ENCODE assay signal across 8 cellular contexts in genomic region chr19:19663292-19664120, GRCh38. TPM values are rescaled to one million over a fixed set of nuclear protein-coding genes. Genes with fewer than 3 reads are reported as not detected.
A peak's percentile ranks its signal among the peaks of the same experiment; 100 is the strongest.
DNase-seq lines count a peak whose midpoint lies in the region; ATAC-seq and TF ChIP-seq lines count a peak whose summit lies in the region.

Gene ATP13A1, minus strand, starts transcription at chr19:19663676. Its CDS starts 10 bp downstream, at chr19:19663666.

- H3K4me3 Mint-ChIP-seq in activated CD4-positive, alpha-beta T cell treated with anti-CD3 and anti-CD28 coated beads, Interleukin-2, amount 10 ng/mL, durations not matched to agents 24 days and 14 days: peak within 1 kb of the TSS; percentile 97

- DNase-seq in NCI-H526 treated with DMSO at 0.1 percent for 48 hours (lab: John Stamatoyannopoulos, UW): peak; percentile 87
- peak; percentile 98 for DNase-seq in activated CD4-positive, alpha-beta T cell treated with anti-CD3 and anti-CD28 coated beads, Interleukin-2, amount 10 ng/mL, durations not matched to agents 24 days and 14 days
- DNase-seq in coronary artery (ENCODE audit: low spot score): peak; percentile 98
- DNase-seq in left kidney (ENCODE audit: low read depth, low spot score): peak; percentile 99
- peak; percentile 90 to 92 for DNase-seq in stimulated activated CD4-positive, alpha-beta T cell treated with anti-CD3 and anti-CD28 coated beads, Interleukin-2, amount 100 ng/mL, for 24 hours

- ATAC-seq in GM19328 (IDR thresholded peaks at IDR 0.05; ENCODE audit: unreplicated experiment): peak; percentile 74
- peak; percentile 56 for ATAC-seq in HG03520 (IDR thresholded peaks at IDR 0.05; ENCODE audit: unreplicated experiment)

- intact Hi-C loops in activated CD4-positive, alpha-beta T cell treated with anti-CD3 and anti-CD28 coated beads, Interleukin-2, amount 10 ng/mL, durations not matched to agents 24 days and 14 days (cut with micrococcal nuclease): loop anchor here (1.0 to 10.0 kb wide), 6 partner anchors 21 to 761 kb away; partner anchors contain the start of genes PBX4 and ZNF93

- TF ChIP-seq CTCF in C4-2B (conservative IDR thresholded peaks at IDR 0.05) (no peak), coronary artery (IDR thresholded peaks at IDR 0.05) (no peak)

- no peaks in the 10 kb centered on the region for H3K9me3 Mint-ChIP-seq in activated CD4-positive, alpha-beta T cell treated with anti-CD3 and anti-CD28 coated beads, Interleukin-2, amount 10 ng/mL, durations not matched to agents 24 days and 14 days

- H3K27ac ChIP-seq in C4-2B (peak within 1 kb of the TSS; percentile 91), coronary artery (peak within 1 kb of the TSS; percentile 80 to 93)

- no peaks in the 10 kb centered on the region for H3K27me3 Mint-ChIP-seq in activated CD4-positive, alpha-beta T cell treated with anti-CD3 and anti-CD28 coated beads, Interleukin-2, amount 10 ng/mL, durations not matched to agents 24 days and 14 days

- peaks cover 34% of the 10 kb centered on the region for H3K4me1 Mint-ChIP-seq in activated CD4-positive, alpha-beta T cell treated with anti-CD3 and anti-CD28 coated beads, Interleukin-2, amount 10 ng/mL, durations not matched to agents 24 days and 14 days

- peak within 1 kb of the TSS; percentile 99 for H3K27ac Mint-ChIP-seq in activated CD4-positive, alpha-beta T cell treated with anti-CD3 and anti-CD28 coated beads, Interleukin-2, amount 10 ng/mL, durations not matched to agents 24 days and 14 days

- H3K4me3 ChIP-seq in coronary artery: peak within 1 kb of the TSS; percentile 98

- H3K36me3 Mint-ChIP-seq in activated CD4-positive, alpha-beta T cell treated with anti-CD3 and anti-CD28 coated beads, Interleukin-2, amount 10 ng/mL, durations not matched to agents 24 days and 14 days (ENCODE audit: low read depth): peaks cover 41% of the 10 kb centered on the region

RNA-seq across cellular contexts. Expression of gene ATP13A1, which starts in this region (rescaled TPM):
- 85.9 and 89.2 TPM in 2 replicates for total RNA-seq in activated CD4-positive, alpha-beta T cell treated with anti-CD3 and anti-CD28 coated beads, Interleukin-2, amount 10 ng/mL, durations not matched to agents 24 days and 14 days

Comparison
In these comparisons a context has a peak if more than half of its experiments do, and no peak if none do; other contexts are left out.
1. Peak in every context shown above with its lines: DNase-seq, ATAC-seq, H3K4me3 ChIP-seq and H3K27ac ChIP-seq.